Comparison of ENCODE assay signal across 2 cellular contexts in the genomic region with DNA sequence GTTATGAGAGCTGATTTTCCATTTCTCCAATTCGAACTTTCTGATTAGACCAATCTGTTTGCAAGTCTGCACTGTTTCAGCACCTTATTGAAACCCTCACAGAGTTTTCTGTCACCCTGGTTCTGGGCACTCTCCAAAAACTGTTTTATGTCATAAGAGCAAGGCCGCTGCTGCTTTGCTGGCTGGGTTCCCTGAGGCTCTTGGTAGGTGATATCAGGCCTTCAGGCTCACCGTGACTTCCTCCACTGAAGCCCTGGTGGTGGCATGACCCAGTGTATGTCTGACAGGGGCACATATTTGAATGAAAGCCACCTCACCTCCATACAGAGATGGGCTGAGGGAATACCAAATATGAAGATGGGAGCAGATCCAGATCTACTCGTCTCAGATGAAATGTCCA.
TF ChIP-seq lines count a peak whose summit lies in the region.

No MANE protein-coding gene starts in this region.

TF ChIP-seq in liver, 16 proteins besides CTCF, POLR2A, EP300 and RAD21:
- TF ChIP-seq JUND (IDR thresholded peaks at IDR 0.05) (no peak), HNF4A (conservative IDR thresholded peaks at IDR 0.05) (peak in 1 of 2 donors; percentile 6), TAF1 (conservative IDR thresholded peaks at IDR 0.05) (no peak)

TF ChIP-seq in HepG2, 621 proteins besides CTCF, POLR2A, EP300 and RAD21:
- TF ChIP-seq NR1H2 (CRISPR knock-in tag; IDR thresholded peaks at IDR 0.05; ENCODE audit: borderline replicate concordance, low read depth) (no peak), ZNF350 (CRISPR knock-in tag; IDR thresholded peaks at IDR 0.05; ENCODE audit: borderline replicate concordance, low read depth) (no peak), YEATS2 (CRISPR knock-in tag; IDR thresholded peaks at IDR 0.05; ENCODE audit: borderline replicate concordance) (no peak), MYNN (CRISPR knock-in tag; IDR thresholded peaks at IDR 0.05; ENCODE audit: low read depth) (no peak), RORA (CRISPR knock-in tag; IDR thresholded peaks at IDR 0.05) (no peak), CHCHD3 (CRISPR knock-in tag; IDR thresholded peaks at IDR 0.05) (no peak), ZSCAN22 (CRISPR knock-in tag; IDR thresholded peaks at IDR 0.05) (no peak), HOXA5 (CRISPR knock-in tag; IDR thresholded peaks at IDR 0.05) (no peak), ZNF207 (IDR thresholded peaks at IDR 0.05; ENCODE audit: borderline replicate concordance) (no peak), CCAR2 (optimal IDR thresholded peaks at IDR 0.05; ENCODE audit: low read depth, low read length) (no peak)
- TF ChIP-seq, protein P1, sequence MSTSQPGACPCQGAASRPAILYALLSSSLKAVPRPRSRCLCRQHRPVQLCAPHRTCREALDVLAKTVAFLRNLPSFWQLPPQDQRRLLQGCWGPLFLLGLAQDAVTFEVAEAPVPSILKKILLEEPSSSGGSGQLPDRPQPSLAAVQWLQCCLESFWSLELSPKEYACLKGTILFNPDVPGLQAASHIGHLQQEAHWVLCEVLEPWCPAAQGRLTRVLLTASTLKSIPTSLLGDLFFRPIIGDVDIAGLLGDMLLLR (CRISPR knock-in tag; IDR thresholded peaks at IDR 0.05), result no peak
